Comparison of ENCODE assay signal across 8 cellular contexts in the genomic region with DNA sequence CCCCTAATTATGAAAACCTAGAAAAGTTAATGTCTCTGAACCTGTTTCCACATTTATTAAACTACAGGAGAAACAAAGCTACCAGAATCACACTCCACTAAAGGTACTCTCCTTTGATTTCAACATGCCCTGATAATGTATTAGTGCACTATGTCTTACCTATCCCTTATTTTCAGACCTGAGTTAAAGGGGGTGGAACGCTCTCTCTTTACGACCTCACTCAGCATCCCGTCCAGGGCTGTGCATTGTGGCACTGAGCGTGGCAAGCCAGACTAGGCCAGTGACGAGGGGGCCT. TPM values are rescaled to one million over a fixed set of nuclear protein-coding genes. Genes with fewer than 3 reads are reported as not detected.
DNase-seq lines count a peak whose midpoint lies in the region; ATAC-seq, FAIRE-seq and TF ChIP-seq lines count a peak whose summit lies in the region.

No MANE protein-coding gene starts in this region.

- 8% methylated on average over 4 of the region's 5 CpGs for WGBS in A549 (ENCODE audit: missing lambda C conversion rate)
- WGBS in heart left ventricle, 4 donors: 2 to 12% (median 8%) methylated on average over 5 of the region's 5 CpGs

- no peaks in the 10 kb centered on the region; the same call in 1 of the 2 replicates for H3K36me3 ChIP-seq in GM23338 (ENCODE audit: insufficient read depth)
- peaks cover 0 to 23% (median 20%) of the 10 kb centered on the region in 9 donors for H3K36me3 ChIP-seq in heart left ventricle
- peaks cover 21% of the 10 kb centered on the region for H3K36me3 ChIP-seq in skeletal muscle satellite cell (ENCODE audit: insufficient read depth, low read length)

- H3K4me2 ChIP-seq in A549 (peak overlapping the region; percentile 97), GM23338 (peak overlapping the region; percentile 97), skeletal muscle satellite cell (ENCODE audit: low read length) (peak overlapping the region; percentile 91)

- H3K4me3 Mint-ChIP-seq in GM23338: peak overlapping the region; percentile 93

- H3K27me3 ChIP-seq in GM23338 (ENCODE audit: insufficient read depth) (no peaks in the 10 kb centered on the region), heart left ventricle (no peaks in the 10 kb centered on the region), skeletal muscle satellite cell (ENCODE audit: control insufficient read depth, insufficient read depth, low read length) (no peaks in the 10 kb centered on the region)

- no peak for FAIRE-seq in A549 (lab: Jason Lieb, UNC)

- peaks cover 14% of the 10 kb centered on the region for H3K27me3 Mint-ChIP-seq in GM23338 (ENCODE audit: insufficient read depth, low read depth, poor library complexity)

- H3K4me1 ChIP-seq in A549 (peaks cover 9% of the 10 kb centered on the region; the same call in 1 of the 3 replicates), GM23338 (ENCODE audit: insufficient read depth) (peaks cover 8% of the 10 kb centered on the region), heart left ventricle (peaks cover 0 to 43% (median 14%) of the 10 kb centered on the region in 12 donors), skeletal muscle satellite cell (ENCODE audit: control insufficient read depth, insufficient read depth, low read length) (peaks cover 13% of the 10 kb centered on the region)

- H3K36me3 Mint-ChIP-seq in GM23338 (ENCODE audit: low read depth): peaks cover 20% of the 10 kb centered on the region; the same call in 2 of the 3 replicates

- no peaks in the 10 kb centered on the region for H4K20me1 ChIP-seq in GM23338 (replicated peaks; ENCODE audit: insufficient read depth)

- TF ChIP-seq CTCF in A549 (IDR thresholded peaks at IDR 0.05) (no peak), GM23338 (conservative IDR thresholded peaks at IDR 0.05; ENCODE audit: low read depth in 2 of 2) (no peak), VCaP (conservative IDR thresholded peaks at IDR 0.05) (no peak), heart left ventricle (IDR thresholded peaks at IDR 0.05) (no peak)

- H3K9me2 ChIP-seq in GM23338 (ENCODE audit: insufficient read depth): no peaks in the 10 kb centered on the region

- no peak for TF ChIP-seq RAD21 in A549 (conservative IDR thresholded peaks at IDR 0.05 in 1 of 2, IDR thresholded peaks at IDR 0.05 in 1 of 2)

- TF ChIP-seq POLR2A in A549 (IDR thresholded peaks at IDR 0.05; ENCODE audit: low read length) (no peak), heart left ventricle (IDR thresholded peaks at IDR 0.05) (no peak)

- POLR2A ChIA-PET in A549 (lab: Yijun Ruan, JAX): interaction anchor here (1.1 to 2.1 kb wide), 3 partner anchors 10 to 90 kb away, joined by 3 to 40 read pairs (median 3); partner anchors contain the start of genes SH3D21 and STK40

- TF ChIP-seq EP300 in A549 (IDR thresholded peaks at IDR 0.05): no peak

- H3K27ac Mint-ChIP-seq in GM23338: peak overlapping the region; percentile 98

- intact Hi-C loops in heart left ventricle (cut with DNase I): loop anchor here in 1 of 10 donors (1.0 to 5.0 kb wide), 2 partner anchors 11 to 175 kb away; partner anchors contain the start of gene THRAP3

- CTCF ChIA-PET in A549 (lab: Yijun Ruan, JAX): interaction anchor here (1.2 to 3.6 kb wide), 8 partner anchors 8 to 91 kb away, joined by 3 to 14 read pairs (median 6); partner anchors contain the start of gene SH3D21

- ATAC-seq in A549 (peak in 1 of 2 experiments; percentile 75; a peak in 4 of 6 replicates), GM23338 (no peak), heart left ventricle (peak; percentile 35 to 60 (median 49))

- 0 out of 3 replicates have a peak, but pooled peaks cover 4% of the 10 kb centered on the region for H3K9me3 Mint-ChIP-seq in GM23338

- DNase-seq in A549 (ENCODE audit: low read depth in 1 of 2, low spot score in 1 of 2) (no peak), GM23338 (ENCODE audit: low spot score) (no peak), heart left ventricle (no peak), NCI-H2107 treated with DMSO at 0.1 percent for 48 hours (lab: John Stamatoyannopoulos, UW; ENCODE audit: unreplicated experiment) (no peak), DMS153 (lab: John Stamatoyannopoulos, UW) (no peak)
- no peak for DNase-seq in activated CD4-positive, CD25-positive, alpha-beta regulatory T cell treated with anti-CD3 and anti-CD28 coated beads, Interleukin-2, amount 50 U/mL, for 72 hours

- H3F3A ChIP-seq in GM23338 (replicated peaks; ENCODE audit: low read depth): no peaks in the 10 kb centered on the region; the same call in 1 of the 2 replicates

- H3K9me3 ChIP-seq in A549: no peaks in the 10 kb centered on the region
- no peaks in the 10 kb centered on the region for H3K9me3 ChIP-seq in heart left ventricle
- no peaks in the 10 kb centered on the region for H3K9me3 ChIP-seq in skeletal muscle satellite cell (replicated peaks; ENCODE audit: low read length)

- peaks cover 15% of the 10 kb centered on the region; the same call in 1 of the 2 replicates for H3K79me2 ChIP-seq in GM23338 (replicated peaks; ENCODE audit: insufficient read depth)

- H3K4me3 ChIP-seq in A549 (peak overlapping the region; percentile 67), GM23338 (peak overlapping the region; percentile 95), heart left ventricle (peak overlapping the region; percentile 60 to 99 (median 80)), skeletal muscle satellite cell (ENCODE audit: low read length) (peak overlapping the region; percentile 90)

- peak overlapping the region; percentile 93 for H3K9ac ChIP-seq in skeletal muscle satellite cell (ENCODE audit: low read depth, low read length)

- H2AFZ ChIP-seq in GM23338: peak overlapping the region; percentile 93

- H3K4me1 Mint-ChIP-seq in GM23338: peaks cover 12% of the 10 kb centered on the region

- peak overlapping the region; percentile 88 to 99 for H3K27ac ChIP-seq in A549
- H3K27ac ChIP-seq in GM23338 (ENCODE audit: low read depth): peak overlapping the region; percentile 91
- H3K27ac ChIP-seq in VCaP: peak overlapping the region; percentile 79
- peak overlapping the region; percentile 71 to 98 (median 90) for H3K27ac ChIP-seq in heart left ventricle

TF ChIP-seq in A549, 52 proteins besides CTCF, POLR2A, EP300 and RAD21 (continues in another document):
- TF ChIP-seq EHMT2 (IDR thresholded peaks at IDR 0.05; ENCODE audit: low read depth) (no peak), CHD2 (IDR thresholded peaks at IDR 0.05; ENCODE audit: low read length, partially characterized antibody) (no peak), CHD4 (IDR thresholded peaks at IDR 0.05; ENCODE audit: borderline replicate concordance) (no peak), PHF8 (IDR thresholded peaks at IDR 0.05; ENCODE audit: borderline replicate concordance, low read depth) (no peak), MAX (IDR thresholded peaks at IDR 0.05) (no peak), HOXA7 (CRISPR knock-in tag; IDR thresholded peaks at IDR 0.05) (no peak)

TF ChIP-seq in GM23338, 12 proteins besides CTCF, POLR2A, EP300 and RAD21 (continues in another document):
- TF ChIP-seq STAT1 (IDR thresholded peaks at IDR 0.05; ENCODE audit: unreplicated experiment): no peak
- TF ChIP-seq NANOG (IDR thresholded peaks at IDR 0.05; ENCODE audit: borderline replicate concordance): no peak
- no peak for TF ChIP-seq ZNF114 (CRISPR knock-in tag; IDR thresholded peaks at IDR 0.05)
- no peak for TF ChIP-seq POLR2AphosphoS5 (IDR thresholded peaks at IDR 0.05; ENCODE audit: low read depth)
- TF ChIP-seq ZNF331 (CRISPR knock-in tag; IDR thresholded peaks at IDR 0.05; ENCODE audit: low read depth): no peak

RNA-seq across cellular contexts. Expression of gene LSM10, which starts 0.7 kb away (rescaled TPM):
- 44.3 and 54.9 TPM in 2 replicates for polyA plus RNA-seq in A549 (2011; rRNA removed)
- polyA plus RNA-seq in A549 (2012; cell fraction: cytosol; rRNA removed): 107 and 112 TPM in 2 replicates
- 43.2 and 51.7 TPM in 2 replicates for polyA plus RNA-seq in A549 (2012; cell fraction: nucleus; rRNA removed)
- polyA plus RNA-seq in A549 (2017; fragmentation: RNase III; extraction: RNeasy Plus Mini Kit Qiagen cat#74134 plus additional on column Dnase treatment): 40.3 to 43.3 TPM (median 40.7 TPM) in 3 replicates
- polyA minus RNA-seq in A549 (2011; rRNA and poly(A)+ RNA removed): 30.2 and 39.9 TPM in 2 replicates
- total RNA-seq in GM23338 (2014; rRNA removed; shearing (Covaris generic)): 27.5 and 28.6 TPM in 2 replicates
- polyA plus RNA-seq in GM23338 (2016; fragmentation: Nextera tagmentation; extraction: Ambion mirVana): 96.2 and 98.9 TPM in 2 replicates
- total RNA-seq in heart left ventricle: 10 to 100 TPM; 39.1 to 68.7 (median 49.7) TPM
- 10 to 100 TPM; 72.7 to 95.9 TPM for polyA plus RNA-seq in heart left ventricle
- total RNA-seq in skeletal muscle satellite cell (2012; rRNA removed): 9.6 and 10.1 TPM in 2 replicates

RNA-seq across cellular contexts. Expression of gene STK40, which starts 11.3 kb away (rescaled TPM):
- 8.9 and 10.5 TPM in 2 replicates for polyA plus RNA-seq in A549 (2011; rRNA removed)
- 10.0 and 12.0 TPM in 2 replicates for polyA plus RNA-seq in A549 (2012; cell fraction: cytosol; rRNA removed)
- 22.8 and 25.9 TPM in 2 replicates for polyA plus RNA-seq in A549 (2012; cell fraction: nucleus; rRNA removed)
- polyA plus RNA-seq in A549 (2017; fragmentation: RNase III; extraction: RNeasy Plus Mini Kit Qiagen cat#74134 plus additional on column Dnase treatment): 6.0 to 7.6 TPM (median 6.8 TPM) in 3 replicates
- 12.3 and 15.2 TPM in 2 replicates for polyA minus RNA-seq in A549 (2011; rRNA and poly(A)+ RNA removed)
- 20.0 and 20.2 TPM in 2 replicates for total RNA-seq in GM23338 (2014; rRNA removed; shearing (Covaris generic))
- 8.1 and 8.5 TPM in 2 replicates for polyA plus RNA-seq in GM23338 (2016; fragmentation: Nextera tagmentation; extraction: Ambion mirVana)
- 100 to 1,000 TPM in 1 of 9 donors, 10 to 100 TPM in 8; 50.4 to 114 (median 59.4) TPM for total RNA-seq in heart left ventricle
- 10 to 100 TPM; 27.9 to 75.2 TPM for polyA plus RNA-seq in heart left ventricle
- total RNA-seq in skeletal muscle satellite cell (2012; rRNA removed): 15.0 and 15.5 TPM in 2 replicates

RNA-seq across cellular contexts. Expression of gene OSCP1, which starts 53.2 kb away (rescaled TPM):
- 6.6 and 6.8 TPM in 2 replicates for polyA plus RNA-seq in A549 (2011; rRNA removed)
- 3.3 and 3.4 TPM in 2 replicates for polyA plus RNA-seq in A549 (2012; cell fraction: cytosol; rRNA removed)
- 1.8 and 4.3 TPM in 2 replicates for polyA plus RNA-seq in A549 (2012; cell fraction: nucleus; rRNA removed)
- 4.0 to 4.8 TPM (median 4.6 TPM) in 3 replicates for polyA plus RNA-seq in A549 (2017; fragmentation: RNase III; extraction: RNeasy Plus Mini Kit Qiagen cat#74134 plus additional on column Dnase treatment)
- 6.7 and 7.8 TPM in 2 replicates for polyA minus RNA-seq in A549 (2011; rRNA and poly(A)+ RNA removed)
- 0.58 and 2.2 TPM in 2 replicates for total RNA-seq in GM23338 (2014; rRNA removed; shearing (Covaris generic))
- 2.6 and 3.0 TPM in 2 replicates for polyA plus RNA-seq in GM23338 (2016; fragmentation: Nextera tagmentation; extraction: Ambion mirVana)
- total RNA-seq in heart left ventricle: 10 to 100 TPM in 1 of 9 donors, 1 to 10 TPM in 8; 5.1 to 10.3 (median 6.0) TPM
- polyA plus RNA-seq in heart left ventricle: 10 to 100 TPM in 1 of 2 donors, 1 to 10 TPM in 1; 3.8 to 11.5 TPM
- 7.4 and 10.1 TPM in 2 replicates for total RNA-seq in skeletal muscle satellite cell (2012; rRNA removed)
